ENCODE assay signal across 9 cellular contexts in genomic region chr11:78077592-78077991, GRCh38. TPM values are rescaled to one million over a fixed set of nuclear protein-coding genes. Genes with fewer than 3 reads are reported as not detected.
DNase-seq lines count a peak whose midpoint lies in the region; ATAC-seq and TF ChIP-seq lines count a peak whose summit lies in the region.
"Not testable (repeated sequence)": the region's sequence is repeated elsewhere in the genome, so short reads cannot be mapped to it uniquely, and the experiment has no call there.
"Had no signal": no experiment of that assay in that cellular context is flagged by ENCODE, and none has a peak within 500 bp of the region (broad histone marks: within the 10 kb centered on the region; RNA-seq: fewer than 3 reads in every experiment).

No MANE protein-coding gene starts in this region.

- not testable (repeated sequence) for H3K9me3 Mint-ChIP-seq in Calu3 (ENCODE audit: low read depth, unreplicated experiment); WTC11; activated naive CD8-positive, alpha-beta T cell (ENCODE audit: low read depth); effector memory CD8-positive, alpha-beta T cell; memory B cell

- H3K27me3 Mint-ChIP-seq in Calu3 (ENCODE audit: unreplicated experiment); WTC11 (ENCODE audit: low read depth); activated naive CD8-positive, alpha-beta T cell; effector memory CD8-positive, alpha-beta T cell; memory B cell: not testable (repeated sequence)

- not testable (repeated sequence) for H3K9me2 ChIP-seq in Loucy (replicated peaks; ENCODE audit: low read depth, low read length)

- H3K4me2 ChIP-seq in Loucy (ENCODE audit: low read depth, low read length, poor library complexity, severe bottlenecking) = peak overlapping the region; percentile 94
- H3K4me2 ChIP-seq in osteoblast (ENCODE audit: insufficient read depth, low read length) = peak overlapping the region; percentile 93

- not testable (repeated sequence) for BruUV-seq in Calu3 (replicated peaks; lab: Mats Ljungman, UMichigan)

- DNase-seq in Calu3; WTC11 (ENCODE audit: low spot score); effector memory CD8-positive, alpha-beta T cell; memory B cell (ENCODE audit: low spot score in 2 of 2); osteoblast (ENCODE audit: insufficient read length, low spot score, missing footprints); thoracic aorta (ENCODE audit: low spot score): not testable (repeated sequence)

- CTCF ChIA-PET in Calu3 (lab: Charles Lee) = interaction anchor here (0.6 kb wide), 1 partner anchor 108 kb away, joined by 4 read pairs; no protein-coding TSS in a partner anchor
- CTCF ChIA-PET in WTC11 (lab: Charles Lee) = not testable (repeated sequence)

- POLR2A ChIA-PET in WTC11 (lab: Charles Lee) = not testable (repeated sequence)

- H3K27ac Mint-ChIP-seq in Calu3 (ENCODE audit: unreplicated experiment) (peak overlapping the region; percentile 78), WTC11 (peak overlapping the region; percentile 50; the same call in 1 of the 2 replicates)
- H3K27ac Mint-ChIP-seq in activated naive CD8-positive, alpha-beta T cell = peak overlapping the region; percentile 87
- peak overlapping the region; percentile 87 to 95 for H3K27ac Mint-ChIP-seq in effector memory CD8-positive, alpha-beta T cell
- H3K27ac Mint-ChIP-seq in memory B cell = not testable (repeated sequence)

- H3K9me3 ChIP-seq in Loucy (ENCODE audit: insufficient read depth, low read depth, low read length); osteoblast (ENCODE audit: low read depth, low read length); thoracic aorta: not testable (repeated sequence)

- H3K4me3 Mint-ChIP-seq in Calu3 (ENCODE audit: low read depth, unreplicated experiment) = not testable (repeated sequence)
- H3K4me3 Mint-ChIP-seq in WTC11 (peak overlapping the region; percentile 91), memory B cell (peak overlapping the region; percentile 90)
- H3K4me3 Mint-ChIP-seq in activated naive CD8-positive, alpha-beta T cell = peak overlapping the region; percentile 96
- H3K4me3 Mint-ChIP-seq in effector memory CD8-positive, alpha-beta T cell = peak overlapping the region; percentile 82 to 87

- peaks cover 52% of the 10 kb centered on the region for H3K36me3 Mint-ChIP-seq in Calu3 (ENCODE audit: insufficient read depth, unreplicated experiment)
- not testable (repeated sequence) for H3K36me3 Mint-ChIP-seq in WTC11; activated naive CD8-positive, alpha-beta T cell; memory B cell
- H3K36me3 Mint-ChIP-seq in effector memory CD8-positive, alpha-beta T cell (ENCODE audit: insufficient read depth) = peaks cover 30% of the 10 kb centered on the region

- H3K4me1 Mint-ChIP-seq in Calu3 (ENCODE audit: low read depth, unreplicated experiment) (peaks cover 58% of the 10 kb centered on the region), WTC11 (peaks cover 17% of the 10 kb centered on the region), memory B cell (peaks cover 33% of the 10 kb centered on the region)
- H3K4me1 Mint-ChIP-seq in activated naive CD8-positive, alpha-beta T cell (ENCODE audit: low read depth) = peaks cover 72% of the 10 kb centered on the region
- peaks cover 35 to 54% of the 10 kb centered on the region in 2 donors for H3K4me1 Mint-ChIP-seq in effector memory CD8-positive, alpha-beta T cell (ENCODE audit: low read depth in 2 of 2)

- peak overlapping the region; percentile 92 for H3K4me3 ChIP-seq in Loucy (ENCODE audit: low read length, poor library complexity, severe bottlenecking)
- H3K4me3 ChIP-seq in osteoblast (ENCODE audit: insufficient read depth, low read length) = not testable (repeated sequence)
- peak overlapping the region; percentile 93 for H3K4me3 ChIP-seq in thoracic aorta

- not testable (repeated sequence) for H3K27me3 ChIP-seq in Loucy (ENCODE audit: insufficient read depth, low read length, poor library complexity, severe bottlenecking); osteoblast (ENCODE audit: insufficient read depth, low read length); thoracic aorta (replicated peaks; ENCODE audit: insufficient read depth)

- peaks cover 75% of the 10 kb centered on the region for H3K79me2 ChIP-seq in Loucy (ENCODE audit: insufficient read depth, low read length)
- H3K79me2 ChIP-seq in osteoblast (ENCODE audit: insufficient read depth, low read length) = peaks cover 73% of the 10 kb centered on the region

- H2AFZ ChIP-seq in Loucy (ENCODE audit: low read length); osteoblast (ENCODE audit: low read length): not testable (repeated sequence)

- not testable (repeated sequence) for ATAC-seq in WTC11; effector memory CD8-positive, alpha-beta T cell (replicated peaks); memory B cell (ENCODE audit: low read depth); thoracic aorta (ENCODE audit: insufficient number of reproducible peaks, low FRiP score, low read depth)

- peak overlapping the region; percentile 90 for H3K9ac ChIP-seq in Loucy (ENCODE audit: low read depth, low read length, poor library complexity, severe bottlenecking)

- not testable (repeated sequence) for H3F3A ChIP-seq in Loucy (ENCODE audit: low read depth)

- not testable (repeated sequence) for H3K27ac ChIP-seq in osteoblast (ENCODE audit: low read depth, low read length); thoracic aorta

- not testable (repeated sequence) for H3K36me3 ChIP-seq in Loucy (ENCODE audit: insufficient read depth, low read length); osteoblast (ENCODE audit: insufficient read depth, low read length); thoracic aorta

- TF ChIP-seq CTCF in Calu3 (IDR thresholded peaks at IDR 0.05; ENCODE audit: unreplicated experiment); Loucy (conservative IDR thresholded peaks at IDR 0.05; ENCODE audit: low read length); WTC11 (IDR thresholded peaks at IDR 0.05); osteoblast (IDR thresholded peaks at IDR 0.05; ENCODE audit: extremely low read depth, low read depth, low read length); thoracic aorta (IDR thresholded peaks at IDR 0.05): not testable (repeated sequence)

- H4K20me1 ChIP-seq in Loucy (ENCODE audit: insufficient read depth, low read length, poor library complexity, severe bottlenecking) = peaks cover 49% of the 10 kb centered on the region
- H4K20me1 ChIP-seq in osteoblast (ENCODE audit: insufficient read depth, low read length) = peaks cover 43% of the 10 kb centered on the region

- H3K4me1 ChIP-seq in Loucy (ENCODE audit: insufficient read depth, low read length, poor library complexity, severe bottlenecking) (peaks cover 58% of the 10 kb centered on the region), osteoblast (ENCODE audit: insufficient read depth, low read length) (peaks cover 18% of the 10 kb centered on the region), thoracic aorta (ENCODE audit: control insufficient read depth in 1 of 2, low read depth in 2 of 2) (peaks cover 25 to 43% of the 10 kb centered on the region in 2 donors)

- intact Hi-C loops in Calu3 (cut with micrococcal nuclease; ENCODE audit: unreplicated experiment) = not testable (repeated sequence)

RNA-seq across cellular contexts. Expression of gene NDUFC2, which starts 2.1 kb away (rescaled TPM):
- total RNA-seq in Calu3 (2022) (264 and 343 TPM in 2 replicates), WTC11 (2021) (195 to 216 TPM (median 215 TPM) in 3 replicates), osteoblast (98.1 and 115 TPM in 2 replicates), thoracic aorta (10 to 100 TPM; 42.4 to 62.0 TPM)

RNA-seq across cellular contexts. Expression of gene THRSP, which starts 13.9 kb away (rescaled TPM):
- total RNA-seq in Calu3 (2022) (not detected in 2 replicates), WTC11 (2021) (not detected in 3 replicates), osteoblast (not detected in 2 replicates), thoracic aorta (under 1 TPM in 1 of 2 donors, not detected in 1; 0.56 TPM)
- total RNA-seq: activated CD8-positive, alpha-beta memory T cell treated with anti-CD3 and anti-CD28 coated beads for 36 hours had no signal

RNA-seq across cellular contexts. Expression of gene KCTD14, which starts 54.5 kb away (rescaled TPM):
- total RNA-seq in Calu3 (2022) = 13.2 and 17.6 TPM in 2 replicates
- total RNA-seq in WTC11 (2021) = 12.6 to 15.7 TPM (median 14.8 TPM) in 3 replicates
- total RNA-seq in osteoblast = 0.29 and 0.36 TPM in 2 replicates
- total RNA-seq in thoracic aorta = 1 to 10 TPM in 1 of 2 donors, under 1 TPM in 1; 0.81 to 5.6 TPM
